Comparison of ENCODE assay signal across 35 cellular contexts in genomic region chr22:42471441-42471840, GRCh38. TPM values are rescaled to one million over a fixed set of nuclear protein-coding genes. Genes with fewer than 3 reads are reported as not detected.
DNase-seq lines count a peak whose midpoint lies in the region; ATAC-seq, FAIRE-seq and TF ChIP-seq lines count a peak whose summit lies in the region.
"Had no signal": no experiment of that assay in that cellular context is flagged by ENCODE, and none has a peak within 500 bp of the region (broad histone marks: within the 10 kb centered on the region; RNA-seq: fewer than 3 reads in every experiment).

No MANE protein-coding gene starts in this region.

- H3K36me3 Mint-ChIP-seq in stimulated activated naive B cell treated with anti-CD40 and anti-IgM and Interleukin-4, amounts not matched to agents 10 μg/mL and 1 μg/mL and 100 μg/mL, for 72 hours, result no peaks in the 10 kb centered on the region
- H3K36me3 Mint-ChIP-seq in natural killer cell, result no peaks in the 10 kb centered on the region
- no peaks in the 10 kb centered on the region for H3K36me3 Mint-ChIP-seq in activated CD4-positive, alpha-beta memory T cell treated with anti-CD3 and anti-CD28 coated beads for 36 hours
- H3K36me3 Mint-ChIP-seq: CD14-positive monocyte; CD4-positive, alpha-beta memory T cell; CD4-positive, CD25-positive, alpha-beta regulatory T cell; CD8-positive, alpha-beta memory T cell; CD8-positive, alpha-beta T cell had no signal

- ATAC-seq in stimulated activated naive B cell treated with anti-CD40 and anti-IgM and Interleukin-4, amounts not matched to agents 10 μg/mL and 1 μg/mL and 100 μg/mL, for 72 hours (replicated peaks), result no peak
- no peak for ATAC-seq in GM21786 (IDR thresholded peaks at IDR 0.05; ENCODE audit: unreplicated experiment)
- no peak for ATAC-seq in natural killer cell
- ATAC-seq: A549; CD8-positive, alpha-beta T cell had no signal

- no peak overlapping the region for H3K4me3 Mint-ChIP-seq in stimulated activated naive B cell treated with anti-CD40 and anti-IgM and Interleukin-4, amounts not matched to agents 10 μg/mL and 1 μg/mL and 100 μg/mL, for 72 hours
- no peak overlapping the region for H3K4me3 Mint-ChIP-seq in natural killer cell
- H3K4me3 Mint-ChIP-seq in activated CD4-positive, alpha-beta memory T cell treated with anti-CD3 and anti-CD28 coated beads for 36 hours, result no peak overlapping the region
- H3K4me3 Mint-ChIP-seq: B cell; CD14-positive monocyte; CD4-positive, alpha-beta memory T cell; CD4-positive, alpha-beta T cell; CD4-positive, CD25-positive, alpha-beta regulatory T cell; CD8-positive, alpha-beta memory T cell; CD8-positive, alpha-beta T cell had no signal

- CTCF ChIA-PET in HEK293 (lab: Yijun Ruan, JAX), result interaction anchor here (0.6 to 2.9 kb wide), 4 partner anchors 11 to 302 kb away, joined by 4 to 21 read pairs (median 6); no protein-coding TSS in a partner anchor
- CTCF ChIA-PET in activated CD4-positive, alpha-beta memory T cell treated with anti-CD3 and anti-CD28 coated beads for 36 hours (lab: Charles Lee), result interaction anchor here (0.6 kb wide), 1 partner anchor 378 kb away, joined by 3 read pairs; no protein-coding TSS in a partner anchor

- DNase-seq in kidney (peak; percentile 1), natural killer cell (no peak)
- DNase-seq in stimulated activated naive B cell treated with anti-CD40 and anti-IgM and Interleukin-4, amounts not matched to agents 10 μg/mL and 1 μg/mL and 100 μg/mL, for 72 hours, result no peak
- DNase-seq in activated CD4-positive, alpha-beta memory T cell treated with anti-CD3 and anti-CD28 coated beads for 36 hours, result no peak
- DNase-seq: 8988T; AML-193; BE2C; C1 segment of cervical spinal cord; Caco-2; Calu3; CD4-positive, alpha-beta memory T cell; CD4-positive, alpha-beta T cell; CD4-positive, CD25-positive, alpha-beta regulatory T cell; CD8-positive, alpha-beta memory T cell; CD8-positive, alpha-beta T cell; COR-L47; DMS 273 treated with DMSO at 0.1 percent for 48 hours; DMS153; DMS53; DMS79; DMS79 treated with DMSO at 0.1 percent for 48 hours; DND-41; EL had no signal

- no peak overlapping the region for H3K27ac ChIP-seq in HEK293 (ENCODE audit: extremely low read depth, low read depth, low read length)
- no peak overlapping the region for H3K27ac ChIP-seq in kidney (ENCODE audit: low read depth in 2 of 2, low read length in 2 of 2)
- H3K27ac ChIP-seq: 22Rv1; A549; BLaER1; BLaER1 treated with 17β-estradiol and CSF1 and Interleukin-3, amounts not matched to agents 10 nM and 100 nM; C4-2B had no signal

- H3K9ac ChIP-seq in kidney (ENCODE audit: low read length in 2 of 2), result no peak overlapping the region
- H3K9ac ChIP-seq: BLaER1; BLaER1 treated with 17β-estradiol and CSF1 and Interleukin-3, amounts not matched to agents 10 nM and 100 nM had no signal

- H3K9me3 Mint-ChIP-seq in stimulated activated naive B cell treated with anti-CD40 and anti-IgM and Interleukin-4, amounts not matched to agents 10 μg/mL and 1 μg/mL and 100 μg/mL, for 72 hours, result no peaks in the 10 kb centered on the region
- no peaks in the 10 kb centered on the region for H3K9me3 Mint-ChIP-seq in natural killer cell
- H3K9me3 Mint-ChIP-seq in activated CD4-positive, alpha-beta memory T cell treated with anti-CD3 and anti-CD28 coated beads for 36 hours, result no peaks in the 10 kb centered on the region
- H3K9me3 Mint-ChIP-seq: CD14-positive monocyte; CD4-positive, alpha-beta memory T cell; CD4-positive, alpha-beta T cell; CD4-positive, CD25-positive, alpha-beta regulatory T cell; CD8-positive, alpha-beta memory T cell; CD8-positive, alpha-beta T cell had no signal

- H3K36me3 ChIP-seq in HEK293 (ENCODE audit: control insufficient read depth in 2 of 2, insufficient read depth in 1 of 2, low read length in 2 of 2) (no peaks in the 10 kb centered on the region), kidney (ENCODE audit: control insufficient read depth in 1 of 2, insufficient read depth in 2 of 2, low read length in 2 of 2) (no peaks in the 10 kb centered on the region)
- H3K36me3 ChIP-seq: BE2C; BLaER1; BLaER1 treated with 17β-estradiol and CSF1 and Interleukin-3, amounts not matched to agents 10 nM and 100 nM had no signal

- POLR2A ChIA-PET in HEK293 (lab: Yijun Ruan, JAX), result no interaction called here
- POLR2A ChIA-PET in activated CD4-positive, alpha-beta memory T cell treated with anti-CD3 and anti-CD28 coated beads for 36 hours (lab: Charles Lee), result no interaction called here

- intact Hi-C loops in kidney (cut with DNase I), result no loop called here
- intact Hi-C loops in natural killer cell (cut with micrococcal nuclease), result no loop called here
- intact Hi-C loops in activated CD4-positive, alpha-beta memory T cell treated with anti-CD3 and anti-CD28 coated beads for 36 hours (cut with micrococcal nuclease), result no loop called here

- H3K4me1 Mint-ChIP-seq in stimulated activated naive B cell treated with anti-CD40 and anti-IgM and Interleukin-4, amounts not matched to agents 10 μg/mL and 1 μg/mL and 100 μg/mL, for 72 hours, result no peaks in the 10 kb centered on the region
- no peaks in the 10 kb centered on the region for H3K4me1 Mint-ChIP-seq in natural killer cell
- H3K4me1 Mint-ChIP-seq in activated CD4-positive, alpha-beta memory T cell treated with anti-CD3 and anti-CD28 coated beads for 36 hours (ENCODE audit: low read depth), result no peaks in the 10 kb centered on the region
- H3K4me1 Mint-ChIP-seq: B cell; CD14-positive monocyte; CD8-positive, alpha-beta memory T cell had no signal

- H3K9me3 ChIP-seq in HEK293 (ENCODE audit: control insufficient read depth, insufficient read depth, low read depth, low read length), result no peaks in the 10 kb centered on the region
- no peaks in the 10 kb centered on the region for H3K9me3 ChIP-seq in kidney (ENCODE audit: control insufficient read depth in 1 of 2, low read length in 2 of 2)
- H3K9me3 ChIP-seq: A549; BE2C; BLaER1; BLaER1 treated with 17β-estradiol and CSF1 and Interleukin-3, amounts not matched to agents 10 nM and 100 nM; Caco-2 had no signal

- H3K4me1 ChIP-seq in HEK293 (ENCODE audit: control insufficient read depth, insufficient read depth, low read length) (no peaks in the 10 kb centered on the region), kidney (ENCODE audit: control insufficient read depth in 1 of 2, insufficient read depth in 1 of 2, low read depth in 1 of 2, low read length in 2 of 2) (peaks cover 5 to 8% of the 10 kb centered on the region in 2 donors)
- H3K4me1 ChIP-seq: Caco-2 had no signal

- H3K4me3 ChIP-seq in HEK293 (ENCODE audit: low read depth, low read length), result no peak overlapping the region
- no peak overlapping the region for H3K4me3 ChIP-seq in kidney (ENCODE audit: low read length in 2 of 2)
- H3K4me3 ChIP-seq: A549; BLaER1; BLaER1 treated with 17β-estradiol and CSF1 and Interleukin-3, amounts not matched to agents 10 nM and 100 nM had no signal

- peaks cover 19 to 32% of the 10 kb centered on the region in 2 donors for H3K27me3 Mint-ChIP-seq in stimulated activated naive B cell treated with anti-CD40 and anti-IgM and Interleukin-4, amounts not matched to agents 10 μg/mL and 1 μg/mL and 100 μg/mL, for 72 hours
- peaks cover 14 to 22% of the 10 kb centered on the region in 2 donors for H3K27me3 Mint-ChIP-seq in natural killer cell (ENCODE audit: low read depth in 2 of 2)
- H3K27me3 Mint-ChIP-seq in activated CD4-positive, alpha-beta memory T cell treated with anti-CD3 and anti-CD28 coated beads for 36 hours, result no peaks in the 10 kb centered on the region
- H3K27me3 Mint-ChIP-seq: CD4-positive, alpha-beta T cell had no signal

- TF ChIP-seq CTCF in HEK293 (tag by site-specific recombination; IDR thresholded peaks at IDR 0.05) (no peak), kidney (IDR thresholded peaks at IDR 0.05; ENCODE audit: borderline replicate concordance, extremely low read depth, insufficient read depth) (no peak), natural killer cell (IDR thresholded peaks at IDR 0.05) (no peak)

- peak overlapping the region; percentile 59 for H3K27ac Mint-ChIP-seq in stimulated activated naive B cell treated with anti-CD40 and anti-IgM and Interleukin-4, amounts not matched to agents 10 μg/mL and 1 μg/mL and 100 μg/mL, for 72 hours
- no peak overlapping the region for H3K27ac Mint-ChIP-seq in natural killer cell
- H3K27ac Mint-ChIP-seq in activated CD4-positive, alpha-beta memory T cell treated with anti-CD3 and anti-CD28 coated beads for 36 hours, result no peak overlapping the region
- H3K27ac Mint-ChIP-seq: B cell; CD4-positive, alpha-beta memory T cell; CD4-positive, alpha-beta T cell; CD4-positive, CD25-positive, alpha-beta regulatory T cell; CD8-positive, alpha-beta T cell had no signal

- no peak for FAIRE-seq in kidney (lab: Jason Lieb, UNC)
- FAIRE-seq: A204.1, A549, D721Med had no signal

TF ChIP-seq in HEK293, 187 proteins besides CTCF, POLR2A, EP300 and RAD21 (continues in another document):
- TF ChIP-seq ZSCAN30 (tag by site-specific recombination; IDR thresholded peaks at IDR 0.05), result no peak
- no peak for TF ChIP-seq GLIS1 (tag by site-specific recombination; IDR thresholded peaks at IDR 0.05)
- peak; percentile 100 for TF ChIP-seq EGR2 (tag by site-specific recombination; IDR thresholded peaks at IDR 0.05; ENCODE audit: low read depth)

RNA-seq across cellular contexts. Expression of gene NFAM1, which starts 39.2 kb away (rescaled TPM):
- total RNA-seq in kidney (7.9 TPM), natural killer cell (1 to 10 TPM; 2.4 to 7.8 (median 3.6) TPM)
- polyA plus RNA-seq in kidney (ENCODE audit: insufficient read depth, low read depth, low replicate concordance), result 0.60 TPM
- under 1 TPM; 0.15 to 0.24 TPM for total RNA-seq in activated CD4-positive, alpha-beta memory T cell treated with anti-CD3 and anti-CD28 coated beads for 36 hours
- total RNA-seq: Caco-2; CD8-positive, alpha-beta T cell had no signal
- polyA plus RNA-seq: A549; AG04450; CD8-positive, alpha-beta memory T cell had no signal

RNA-seq across cellular contexts. Expression of gene RRP7A, which starts 48.2 kb away (rescaled TPM):
- total RNA-seq in kidney (35.2 TPM), natural killer cell (10 to 100 TPM; 31.3 to 43.0 (median 37.7) TPM)
- 26.3 TPM for polyA plus RNA-seq in kidney (ENCODE audit: insufficient read depth, low read depth, low replicate concordance)
- 100 to 1,000 TPM; 102 to 108 TPM for total RNA-seq in activated CD4-positive, alpha-beta memory T cell treated with anti-CD3 and anti-CD28 coated beads for 36 hours
